Comparison of ENCODE assay signal across 8 cellular contexts in the genomic region with DNA sequence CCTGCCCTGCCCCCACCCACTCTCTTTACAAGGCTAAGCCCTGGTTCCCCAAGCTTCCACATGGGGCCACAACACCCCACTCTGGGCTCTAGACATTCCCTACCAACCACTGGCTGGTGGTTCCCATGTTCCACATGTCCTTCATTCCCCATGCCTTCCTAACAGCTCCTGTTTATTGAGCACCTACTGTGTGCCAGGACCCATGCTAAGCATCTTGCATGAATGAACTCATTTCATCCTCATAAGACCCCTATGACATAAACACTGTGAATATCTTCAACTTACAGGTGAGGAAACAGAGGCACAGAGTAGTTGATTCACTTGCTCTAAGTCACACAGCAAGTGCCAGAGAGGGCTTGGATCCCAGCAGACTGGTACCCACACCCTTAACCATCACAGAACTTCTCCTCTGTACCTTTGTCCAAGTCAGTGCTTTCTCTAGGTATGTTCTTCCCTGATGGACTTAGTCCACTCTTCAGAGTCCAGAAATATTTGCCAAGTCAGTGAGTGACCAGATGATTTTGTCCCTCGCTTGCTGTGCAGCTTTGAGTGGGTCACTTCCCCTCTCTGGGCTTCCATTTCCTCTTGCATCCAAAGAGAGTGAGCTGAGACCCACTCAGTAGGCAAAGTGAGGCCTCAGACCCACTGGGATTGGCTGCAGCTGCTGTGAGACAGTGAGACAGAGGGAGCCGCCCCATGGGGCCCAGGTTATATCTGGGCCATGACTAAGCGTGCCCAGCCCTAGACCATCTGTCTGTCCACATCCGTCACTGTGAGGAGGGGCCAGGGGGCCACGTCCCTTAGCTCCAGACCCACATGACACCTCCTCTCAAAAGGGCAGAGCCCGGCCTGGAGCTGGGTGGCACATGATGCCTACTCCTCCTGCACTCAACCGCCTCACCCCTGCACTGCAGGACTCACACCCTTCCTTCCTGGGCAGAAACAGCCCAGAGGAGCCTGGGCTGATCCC.
DNase-seq lines count a peak whose midpoint lies in the region; ATAC-seq and TF ChIP-seq lines count a peak whose summit lies in the region.

No MANE protein-coding gene starts in this region.

- H3K4me1 ChIP-seq in SJSA1 (replicated peaks) (peaks cover 39% of the 10 kb centered on the region), skeletal muscle satellite cell (ENCODE audit: control insufficient read depth, insufficient read depth, low read length) (peaks cover 18% of the 10 kb centered on the region)

- H3K9me3 ChIP-seq in SJSA1 (replicated peaks) (peaks cover 4% of the 10 kb centered on the region), skeletal muscle satellite cell (replicated peaks; ENCODE audit: low read length) (peaks cover 5% of the 10 kb centered on the region)

- H3K27ac ChIP-seq in SJSA1 = peak overlapping the region; percentile 97

- H3K36me3 Mint-ChIP-seq in glutamatergic neuron (ENCODE audit: unreplicated experiment) = peaks cover 8% of the 10 kb centered on the region

- peak overlapping the region; percentile 81 for H3K27ac Mint-ChIP-seq in glutamatergic neuron (ENCODE audit: unreplicated experiment)

- peak; percentile 79 for DNase-seq in HS-27A (ENCODE audit: low read depth)
- peak; percentile 90 to 94 for DNase-seq in SJSA1 (ENCODE audit: low read depth in 1 of 2, low spot score in 2 of 2)
- peak; percentile 81 for DNase-seq in glutamatergic neuron
- DNase-seq in NCI-H1105 treated with DMSO at 0.1 percent for 48 hours (lab: John Stamatoyannopoulos, UW) = no peak
- no peak for DNase-seq in activated CD8-positive, alpha-beta memory T cell treated with anti-CD3 and anti-CD28 coated beads, Interleukin-2, amount 50 U/mL, for 48 hours
- DNase-seq in NCI-H1048 (lab: John Stamatoyannopoulos, UW) = no peak

- H3K36me3 ChIP-seq in SJSA1 (no peaks in the 10 kb centered on the region), skeletal muscle satellite cell (ENCODE audit: insufficient read depth, low read length) (no peaks in the 10 kb centered on the region)

- no peak overlapping the region for H3K9ac ChIP-seq in skeletal muscle satellite cell (ENCODE audit: low read depth, low read length)

- H3K27me3 ChIP-seq in SJSA1 (replicated peaks) (no peaks in the 10 kb centered on the region), skeletal muscle satellite cell (ENCODE audit: control insufficient read depth, insufficient read depth, low read length) (no peaks in the 10 kb centered on the region)

- H3K27me3 Mint-ChIP-seq in glutamatergic neuron (ENCODE audit: unreplicated experiment) = peaks cover 2% of the 10 kb centered on the region

- ATAC-seq in HG02623 (IDR thresholded peaks at IDR 0.05; ENCODE audit: unreplicated experiment) = no peak

- peak overlapping the region; percentile 13 for H3K4me2 ChIP-seq in skeletal muscle satellite cell (ENCODE audit: low read length)

- H3K9me3 Mint-ChIP-seq in glutamatergic neuron (ENCODE audit: unreplicated experiment) = peaks cover 12% of the 10 kb centered on the region

- no peak overlapping the region for H3K4me3 Mint-ChIP-seq in glutamatergic neuron (ENCODE audit: unreplicated experiment)

- H3K4me3 ChIP-seq in SJSA1 = no peak overlapping the region
- H3K4me3 ChIP-seq in skeletal muscle satellite cell (ENCODE audit: low read length) = no peak overlapping the region

- no peak for TF ChIP-seq CTCF in glutamatergic neuron (IDR thresholded peaks at IDR 0.05; ENCODE audit: partially characterized antibody, unreplicated experiment)

- peaks cover 13% of the 10 kb centered on the region for H3K4me1 Mint-ChIP-seq in glutamatergic neuron (ENCODE audit: low read depth, unreplicated experiment)

Comparison
In these comparisons a context has a peak if more than half of its experiments do, and no peak if none do; other contexts are left out.
1. DNase-seq: peak in HS-27A (single experiment), SJSA1 (2 of 2) and glutamatergic neuron (single experiment); none in NCI-H1105 treated with DMSO at 0.1 percent for 48 hours (single experiment), activated CD8-positive, alpha-beta memory T cell treated with anti-CD3 and anti-CD28 coated beads, Interleukin-2, amount 50 U/mL, for 48 hours (single experiment) and NCI-H1048 (single experiment).